ENCODE assay signal across 1 cellular context in the genomic region with DNA sequence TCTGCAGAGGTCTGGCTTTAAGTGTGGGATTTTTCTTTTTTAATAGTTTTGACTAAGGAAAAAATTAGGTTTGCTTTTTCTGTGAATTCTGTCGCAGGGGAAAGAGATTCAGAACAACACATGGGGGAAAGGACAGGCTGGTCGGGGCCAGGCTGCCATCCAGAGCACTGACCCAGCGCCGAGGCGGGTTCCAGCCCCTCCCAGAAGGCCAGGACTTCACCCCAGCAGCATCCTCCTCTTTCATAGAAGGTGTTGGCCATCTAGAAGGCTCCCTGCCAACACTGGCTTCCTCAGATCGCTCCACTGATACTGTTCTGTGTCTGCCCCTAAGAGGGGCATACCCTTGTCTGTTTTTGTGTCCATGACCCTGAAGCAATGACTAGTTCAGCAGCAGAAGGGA.
TF ChIP-seq lines count a peak whose summit lies in the region.

No MANE protein-coding gene starts in this region.

TF ChIP-seq in HCT116, 20 proteins besides CTCF, POLR2A, EP300 and RAD21:
- no peak for TF ChIP-seq CBX3 (IDR thresholded peaks at IDR 0.05; ENCODE audit: low read depth)
- no peak for TF ChIP-seq SRF (IDR thresholded peaks at IDR 0.05; ENCODE audit: low read depth)
- TF ChIP-seq REST (IDR thresholded peaks at IDR 0.05; ENCODE audit: low read depth), result no peak
- TF ChIP-seq, protein P1, sequence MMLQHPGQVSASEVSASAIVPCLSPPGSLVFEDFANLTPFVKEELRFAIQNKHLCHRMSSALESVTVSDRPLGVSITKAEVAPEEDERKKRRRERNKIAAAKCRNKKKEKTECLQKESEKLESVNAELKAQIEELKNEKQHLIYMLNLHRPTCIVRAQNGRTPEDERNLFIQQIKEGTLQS (IDR thresholded peaks at IDR 0.05), result no peak
- no peak for TF ChIP-seq ELF1 (IDR thresholded peaks at IDR 0.05; ENCODE audit: borderline replicate concordance, low read depth)
- TF ChIP-seq SP1 (IDR thresholded peaks at IDR 0.05; ENCODE audit: low read depth), result no peak
- no peak for TF ChIP-seq POLR2AphosphoS5 (IDR thresholded peaks at IDR 0.05; ENCODE audit: low read depth, low read length)
- no peak for TF ChIP-seq CEBPB (IDR thresholded peaks at IDR 0.05; ENCODE audit: low read depth)
- TF ChIP-seq JUND (IDR thresholded peaks at IDR 0.05), result no peak
- TF ChIP-seq EGR1 (IDR thresholded peaks at IDR 0.05; ENCODE audit: low read depth), result no peak
- TF ChIP-seq SIN3A (IDR thresholded peaks at IDR 0.05; ENCODE audit: low read depth), result no peak
- TF ChIP-seq ZNF274 (IDR thresholded peaks at IDR 0.05; ENCODE audit: low read depth, low read length), result no peak
- TF ChIP-seq FOSL1 (IDR thresholded peaks at IDR 0.05; ENCODE audit: low read depth), result no peak
- no peak for TF ChIP-seq ZFX (IDR thresholded peaks at IDR 0.05)
- TF ChIP-seq ZBTB33 (IDR thresholded peaks at IDR 0.05; ENCODE audit: extremely low read depth, insufficient replicate concordance, low read length), result no peak
- TF ChIP-seq EZH2 (IDR thresholded peaks at IDR 0.05), result no peak
- no peak for TF ChIP-seq TCF7L2 (IDR thresholded peaks at IDR 0.05; ENCODE audit: borderline replicate concordance, extremely low read depth, insufficient read depth, insufficient read length)
- no peak for TF ChIP-seq YY1 (IDR thresholded peaks at IDR 0.05; ENCODE audit: extremely low read depth, insufficient replicate concordance, low read depth, low read length)
- no peak for TF ChIP-seq EZH2phosphoT487 (IDR thresholded peaks at IDR 0.05; ENCODE audit: borderline replicate concordance)
